In genomic region chr11:36615829-36616228, GRCh38 we compare ENCODE assay signal across 25 cellular contexts. TPM values are rescaled to one million over a fixed set of nuclear protein-coding genes. Genes with fewer than 3 reads are reported as not detected.
"Had no signal": no experiment of that assay in that cellular context is flagged by ENCODE, and none has a peak within 500 bp of the region (broad histone marks: within the 10 kb centered on the region; RNA-seq: fewer than 3 reads in every experiment).

No MANE protein-coding gene starts in this region.

- H3K4me2 ChIP-seq: KMS-11, SK-N-SH had no signal

- H3K9ac ChIP-seq: KMS-11, SK-N-SH had no signal

- H3K27ac ChIP-seq: KMS-11, RWPE1 had no signal

- DNase-seq: IMR-90, Kasumi-1, MM.1S, NCI-H1092 treated with DMSO at 0.1 percent for 48 hours, NCI-H1436, NCI-H187, NCI-H2029, NCI-H2081 treated with DMSO at 0.1 percent for 48 hours, NCI-H2171, NCI-H226, NCI-H446, NCI-H510A, NCI-H524 treated with DMSO at 0.1 percent for 48 hours, PC-3, SHP77, SK-N-SH, T-helper 1 cell had no signal

- H3K9me3 ChIP-seq: SK-N-SH had no signal

- FAIRE-seq: HepG2 had no signal

- ATAC-seq: HepG2, Panc1, PC-3 had no signal

RNA-seq across cellular contexts. Expression of gene RAG2, which starts 17.8 kb away (rescaled TPM):
- total RNA-seq: HepG2, HT1080, IMR-90, M059J, OCI-LY7, PC-3, SK-MEL-5 had no signal
- polyA plus RNA-seq: HepG2, IMR-90 had no signal

RNA-seq across cellular contexts. Expression of gene IFTAP, which starts 21.5 kb away (rescaled TPM):
- total RNA-seq: OCI-LY7 had no signal

RNA-seq across cellular contexts. Expression of gene RAG1, which starts 48.0 kb away (rescaled TPM):
- total RNA-seq: OCI-LY7 had no signal
